8 cellular contexts compared by ENCODE assay signal in genomic region chr4:139734875-139735380, GRCh38.
DNase-seq lines count a peak whose midpoint lies in the region; ATAC-seq and TF ChIP-seq lines count a peak whose summit lies in the region.

No MANE protein-coding gene starts in this region.

- H3K4me2 ChIP-seq in DOHH2 (ENCODE audit: low read length), result peak overlapping the region; percentile 95

- peak; percentile 71 for TF ChIP-seq CTCF in DOHH2 (IDR thresholded peaks at IDR 0.05; ENCODE audit: low read depth, low read length, poor library complexity, severe bottlenecking)
- peak; percentile 75 for TF ChIP-seq CTCF in WI38 (IDR thresholded peaks at IDR 0.05; ENCODE audit: low read depth, low read length)
- peak; percentile 46 for TF ChIP-seq CTCF in cardiac fibroblast (IDR thresholded peaks at IDR 0.05; ENCODE audit: low read depth, low read length)

- DNase-seq in NCI-H2029 treated with DMSO at 0.1 percent for 48 hours (lab: John Stamatoyannopoulos, UW) (peak; percentile 78), cardiac fibroblast (ENCODE audit: low read depth in 2 of 2) (peak; percentile 71 to 88), skeletal muscle cell (ENCODE audit: low read depth) (peak; percentile 47)

- H3K27me3 ChIP-seq in DOHH2 (ENCODE audit: control insufficient read depth, low read length), result peaks cover 17% of the 10 kb centered on the region
- H3K27me3 ChIP-seq in iPS-20b (ENCODE audit: insufficient read depth, low read length), result peaks cover 46% of the 10 kb centered on the region

- no peaks in the 10 kb centered on the region for H3K9me3 ChIP-seq in DOHH2 (ENCODE audit: control insufficient read depth, insufficient read depth, low read length)
- H3K9me3 ChIP-seq in iPS-20b (ENCODE audit: insufficient read depth, low read depth, low read length), result no peaks in the 10 kb centered on the region

- H3K27ac ChIP-seq in DOHH2 (ENCODE audit: low read depth, low read length) (no peak overlapping the region), iPS-20b (ENCODE audit: low read length) (no peak overlapping the region)

- ATAC-seq in HG02610 (IDR thresholded peaks at IDR 0.05; ENCODE audit: unreplicated experiment) (peak; percentile 84), GM18517 (IDR thresholded peaks at IDR 0.05; ENCODE audit: unreplicated experiment) (no peak)

- H3F3A ChIP-seq in DOHH2 (ENCODE audit: control insufficient read depth, insufficient read depth), result no peaks in the 10 kb centered on the region

- H3K9me2 ChIP-seq in DOHH2 (replicated peaks; ENCODE audit: control insufficient read depth, low read length), result no peaks in the 10 kb centered on the region

- H4K20me1 ChIP-seq in DOHH2 (ENCODE audit: control insufficient read depth, insufficient read depth, low read depth, low read length), result no peaks in the 10 kb centered on the region

- peaks cover 26% of the 10 kb centered on the region for H3K4me1 ChIP-seq in DOHH2 (ENCODE audit: control insufficient read depth, low read length)
- H3K4me1 ChIP-seq in iPS-20b (ENCODE audit: insufficient read depth, low read length), result peaks cover 18% of the 10 kb centered on the region; the same call in 1 of the 2 replicates

- H3K9ac ChIP-seq in iPS-20b (ENCODE audit: low read depth, low read length), result peak overlapping the region; percentile 63; the same call in 1 of the 2 replicates

- H3K36me3 ChIP-seq in DOHH2 (ENCODE audit: control insufficient read depth, low read length) (no peaks in the 10 kb centered on the region), iPS-20b (ENCODE audit: insufficient read depth, low read depth, low read length) (no peaks in the 10 kb centered on the region)

- H3K4me3 ChIP-seq in DOHH2 (ENCODE audit: low read length), result peak overlapping the region; percentile 71
- peak overlapping the region; percentile 59 for H3K4me3 ChIP-seq in WI38 (ENCODE audit: low read depth, low read length)
- peak overlapping the region; percentile 40 to 49 for H3K4me3 ChIP-seq in cardiac fibroblast (replicated peaks in 1 of 2; ENCODE audit: low read depth in 2 of 2, low read length in 2 of 2)
- H3K4me3 ChIP-seq in iPS-20b (ENCODE audit: low read length), result peak overlapping the region; percentile 80
- peak overlapping the region; percentile 46 for H3K4me3 ChIP-seq in skeletal muscle cell (ENCODE audit: low read depth, low read length)

- H3K79me2 ChIP-seq in DOHH2 (ENCODE audit: control insufficient read depth, low read length), result no peaks in the 10 kb centered on the region
